In genomic region chr1:29444782-29445325, GRCh38 we compare ENCODE assay signal across 35 cellular contexts.
"Had no signal": no experiment of that assay in that cellular context is flagged by ENCODE, and none has a peak within 500 bp of the region (broad histone marks: within the 10 kb centered on the region; RNA-seq: fewer than 3 reads in every experiment).

No MANE protein-coding gene starts in this region.

- H3K27me3 ChIP-seq: ascending aorta, cardiac muscle cell, neural progenitor cell had no signal

- H3K4me1 ChIP-seq: ascending aorta, heart left ventricle, left lung, stomach, suprapubic skin, tibial artery, upper lobe of right lung had no signal

- H3K4me2 ChIP-seq: neural progenitor cell, smooth muscle cell had no signal

- ATAC-seq: esophagus mucosa; heart left ventricle; left lung; stimulated activated naive B cell treated with anti-CD40 and anti-IgM and Interleukin-4, amounts not matched to agents 10 μg/mL and 1 μg/mL and 100 μg/mL, for 72 hours; upper lobe of right lung had no signal

- FAIRE-seq: TTC549 had no signal

- H2AFZ ChIP-seq: neural progenitor cell had no signal

- H3K4me1 Mint-ChIP-seq: activated naive CD4-positive, alpha-beta T cell treated with anti-CD3 and anti-CD28 coated beads, Interleukin-2, amount 10 ng/mL, durations not matched to agents 7 days and 5 days; activated naive CD8-positive, alpha-beta T cell treated with anti-CD3 and anti-CD28 coated beads, Interleukin-2, amount 10 ng/mL, durations not matched to agents 7 days and 5 days; brain; immature natural killer cell; naive B cell; stimulated activated naive B cell treated with anti-CD40 and anti-IgM and Interleukin-4, amounts not matched to agents 10 μg/mL and 1 μg/mL and 100 μg/mL, for 72 hours had no signal

- H3K9me3 ChIP-seq: ascending aorta, heart left ventricle, left lung, stomach, suprapubic skin, tibial artery, upper lobe of right lung had no signal

- H3K9ac ChIP-seq: neural progenitor cell had no signal

- H3K27ac ChIP-seq: ascending aorta, cardiac muscle cell, heart left ventricle, left lung, neural progenitor cell, stomach, suprapubic skin, tibial artery, upper lobe of right lung, VCaP had no signal

- H3K4me3 Mint-ChIP-seq: activated naive CD4-positive, alpha-beta T cell treated with anti-CD3 and anti-CD28 coated beads, Interleukin-2, amount 10 ng/mL, durations not matched to agents 7 days and 5 days; activated naive CD8-positive, alpha-beta T cell treated with anti-CD3 and anti-CD28 coated beads, Interleukin-2, amount 10 ng/mL, durations not matched to agents 7 days and 5 days; brain; immature natural killer cell; mesothelial cell of epicardium; naive B cell; neural progenitor cell; stimulated activated naive B cell treated with anti-CD40 and anti-IgM and Interleukin-4, amounts not matched to agents 10 μg/mL and 1 μg/mL and 100 μg/mL, for 72 hours; T-helper 1 cell treated with Interleukin-12 subunit alpha and Interleukin-12 subunit beta and Interleukin-4 antibody, amounts not matched to agents 30 μg/mL and 1 μg/mL, for 36 hours had no signal

- H3K36me3 Mint-ChIP-seq: activated naive CD4-positive, alpha-beta T cell treated with anti-CD3 and anti-CD28 coated beads, Interleukin-2, amount 10 ng/mL, durations not matched to agents 7 days and 5 days; activated naive CD8-positive, alpha-beta T cell treated with anti-CD3 and anti-CD28 coated beads, Interleukin-2, amount 10 ng/mL, durations not matched to agents 7 days and 5 days; brain; immature natural killer cell; mesothelial cell of epicardium; naive B cell; neural progenitor cell; stimulated activated naive B cell treated with anti-CD40 and anti-IgM and Interleukin-4, amounts not matched to agents 10 μg/mL and 1 μg/mL and 100 μg/mL, for 72 hours had no signal

- DNase-seq: activated CD4-positive, alpha-beta T cell treated with anti-CD3 and anti-CD28 coated beads for 4 hours; activated CD4-positive, alpha-beta T cell treated with anti-CD3 and anti-CD28 coated beads, Interleukin-2, amount 50 U/mL, for 4 hours; activated CD8-positive, alpha-beta memory T cell treated with anti-CD3 and anti-CD28 coated beads for 24 hours; activated gamma-delta T cell; activated naive CD4-positive, alpha-beta T cell treated with anti-CD3 and anti-CD28 coated beads, Interleukin-2, amount 10 ng/mL, durations not matched to agents 7 days and 5 days; activated naive CD8-positive, alpha-beta T cell treated with anti-CD3 and anti-CD28 coated beads, Interleukin-2, amount 10 ng/mL, durations not matched to agents 7 days and 5 days; cortex of kidney; foreskin fibroblast; heart left ventricle; hypothalamus; immature natural killer cell; left lung; naive B cell; retina; stimulated activated CD4-positive, alpha-beta T cell treated with anti-CD3 and anti-CD28 coated beads, Interleukin-15, amount 100 ng/mL, for 24 hours; stimulated activated CD4-positive, alpha-beta T cell treated with anti-CD3 and anti-CD28 coated beads, Interleukin-2, amount 100 ng/mL, for 24 hours; stimulated activated naive B cell treated with anti-CD40 and anti-IgM and Interleukin-4, amounts not matched to agents 10 μg/mL and 1 μg/mL and 100 μg/mL, for 72 hours; SW 1271; T-helper 9 cell; tibial artery had no signal

- H3K9me3 Mint-ChIP-seq: activated naive CD4-positive, alpha-beta T cell treated with anti-CD3 and anti-CD28 coated beads, Interleukin-2, amount 10 ng/mL, durations not matched to agents 7 days and 5 days; activated naive CD8-positive, alpha-beta T cell treated with anti-CD3 and anti-CD28 coated beads, Interleukin-2, amount 10 ng/mL, durations not matched to agents 7 days and 5 days; brain; mesothelial cell of epicardium; neural progenitor cell; stimulated activated naive B cell treated with anti-CD40 and anti-IgM and Interleukin-4, amounts not matched to agents 10 μg/mL and 1 μg/mL and 100 μg/mL, for 72 hours; T-helper 1 cell treated with Interleukin-12 subunit alpha and Interleukin-12 subunit beta and Interleukin-4 antibody, amounts not matched to agents 30 μg/mL and 1 μg/mL, for 36 hours had no signal

- H3K27ac Mint-ChIP-seq: activated naive CD4-positive, alpha-beta T cell treated with anti-CD3 and anti-CD28 coated beads, Interleukin-2, amount 10 ng/mL, durations not matched to agents 7 days and 5 days; activated naive CD8-positive, alpha-beta T cell treated with anti-CD3 and anti-CD28 coated beads, Interleukin-2, amount 10 ng/mL, durations not matched to agents 7 days and 5 days; brain; immature natural killer cell; mesothelial cell of epicardium; naive B cell; neural progenitor cell; progenitor cell of endocrine pancreas; stimulated activated naive B cell treated with anti-CD40 and anti-IgM and Interleukin-4, amounts not matched to agents 10 μg/mL and 1 μg/mL and 100 μg/mL, for 72 hours; T-helper 1 cell treated with Interleukin-12 subunit alpha and Interleukin-12 subunit beta and Interleukin-4 antibody, amounts not matched to agents 30 μg/mL and 1 μg/mL, for 36 hours had no signal

- H3K36me3 ChIP-seq: ascending aorta, cardiac muscle cell, heart left ventricle, left lung, neural progenitor cell, stomach, suprapubic skin, tibial artery, upper lobe of right lung had no signal

- H3K4me3 ChIP-seq: ascending aorta, cardiac muscle cell, heart left ventricle, left lung, lung, neural progenitor cell, smooth muscle cell, stomach, suprapubic skin, tibial artery, upper lobe of right lung had no signal
